ENCODE assay signal across 25 cellular contexts in the genomic region with DNA sequence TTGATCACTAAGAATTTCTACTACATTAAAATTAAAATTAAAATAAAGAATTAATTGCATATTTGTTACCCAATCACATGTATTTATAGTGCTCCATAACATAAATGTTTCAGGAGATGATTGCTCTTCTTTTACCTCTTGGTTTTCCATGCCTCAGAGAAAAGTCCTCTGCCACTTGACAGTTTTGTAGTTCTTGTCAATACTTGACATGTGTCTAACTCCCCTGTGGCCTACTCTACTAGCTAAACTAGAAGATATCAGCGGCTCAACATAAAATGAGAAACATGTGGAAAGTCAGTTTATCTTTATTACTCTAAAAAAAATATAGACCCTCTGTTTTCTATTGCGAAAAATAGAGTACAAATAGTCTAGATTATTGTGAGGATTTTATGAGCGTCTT.
"Had no signal": no experiment of that assay in that cellular context is flagged by ENCODE, and none has a peak within 500 bp of the region (broad histone marks: within the 10 kb centered on the region; RNA-seq: fewer than 3 reads in every experiment).

No MANE protein-coding gene starts in this region.

- H3K27ac ChIP-seq: colonic mucosa, coronary artery, dorsolateral prefrontal cortex, epithelial cell of prostate, esophagus muscularis mucosa, esophagus squamous epithelium, foreskin keratinocyte, gastrocnemius medialis, gastroesophageal sphincter, heart left ventricle, heart right ventricle had no signal

- H3K9me3 Mint-ChIP-seq: endodermal cell had no signal

- H3K27ac Mint-ChIP-seq: dendritic cell treated with granulocyte-macrophage colony-stimulating factor and Interleukin-4, amounts not matched to agents 40 ng/mL and 50 ng/mL, for 4 days; effector memory CD8-positive, alpha-beta T cell; endodermal cell had no signal

- ATAC-seq: effector memory CD8-positive, alpha-beta T cell; esophagus mucosa; foreskin keratinocyte; gastrocnemius medialis; gastroesophageal sphincter; heart left ventricle; heart right ventricle had no signal

- H3K9me3 ChIP-seq: colonic mucosa, esophagus muscularis mucosa, esophagus squamous epithelium, gastrocnemius medialis, gastroesophageal sphincter, heart left ventricle, heart right ventricle had no signal

- H3K27me3 Mint-ChIP-seq: dendritic cell treated with granulocyte-macrophage colony-stimulating factor and Interleukin-4, amounts not matched to agents 40 ng/mL and 50 ng/mL, for 4 days; effector memory CD8-positive, alpha-beta T cell had no signal

- H3K4me3 Mint-ChIP-seq: dendritic cell treated with granulocyte-macrophage colony-stimulating factor and Interleukin-4, amounts not matched to agents 40 ng/mL and 50 ng/mL, for 4 days; effector memory CD8-positive, alpha-beta T cell; endodermal cell had no signal

- H3K4me1 ChIP-seq: colonic mucosa, esophagus muscularis mucosa, esophagus squamous epithelium, foreskin keratinocyte, gastrocnemius medialis, gastroesophageal sphincter, heart left ventricle, heart right ventricle had no signal

- DNase-seq: colonic mucosa; cortex of kidney; dermis blood vessel endothelial cell; dorsolateral prefrontal cortex; effector CD4-positive, alpha-beta T cell; effector CD8-positive, alpha-beta T cell; effector memory CD4-positive, alpha-beta T cell; effector memory CD8-positive, alpha-beta T cell; endodermal cell; erythroblast; esophagus squamous epithelium; foreskin fibroblast; foreskin keratinocyte; foreskin melanocyte; gastrocnemius medialis; glutamatergic neuron; head of caudate nucleus; heart left ventricle; heart right ventricle had no signal

- H3K27me3 ChIP-seq: colonic mucosa, esophagus muscularis mucosa, esophagus squamous epithelium, foreskin keratinocyte, gastrocnemius medialis, gastroesophageal sphincter, heart left ventricle, heart right ventricle had no signal

- H3K4me3 ChIP-seq: colonic mucosa, coronary artery, dorsolateral prefrontal cortex, esophagus muscularis mucosa, esophagus squamous epithelium, gastrocnemius medialis, gastroesophageal sphincter, heart left ventricle, heart right ventricle had no signal

- H3K36me3 ChIP-seq: colonic mucosa, esophagus muscularis mucosa, esophagus squamous epithelium, gastrocnemius medialis, gastroesophageal sphincter, heart left ventricle, heart right ventricle had no signal
